ENCODE assay signal across 18 cellular contexts in genomic region chr4:80312124-80312523, GRCh38.
"Had no signal": no experiment of that assay in that cellular context is flagged by ENCODE, and none has a peak within 500 bp of the region (broad histone marks: within the 10 kb centered on the region; RNA-seq: fewer than 3 reads in every experiment).

No MANE protein-coding gene starts in this region.

- H3K36me3 ChIP-seq: esophagus muscularis mucosa, gastrocnemius medialis, prostate gland, right lobe of liver, tibial nerve had no signal

- DNase-seq: effector memory CD8-positive, alpha-beta T cell; gastrocnemius medialis; glutamatergic neuron; islet precursor cell; mammary epithelial cell; naive thymus-derived CD4-positive, alpha-beta T cell; nephron progenitor cell; right lobe of liver; stimulated activated CD4-positive, alpha-beta T cell treated with anti-CD3 and anti-CD28 coated beads, Interleukin-15, amount 100 ng/mL, for 24 hours; stimulated activated CD4-positive, alpha-beta T cell treated with anti-CD3 and anti-CD28 coated beads, Interleukin-1b, Interleukin-23, amount 100 ng/mL, for 48 hours; stimulated activated CD4-positive, alpha-beta T cell treated with anti-CD3 and anti-CD28 coated beads, Interleukin-4, amount 100 ng/mL, for 24 hours had no signal

- H3K4me3 ChIP-seq: esophagus muscularis mucosa, gastrocnemius medialis, prostate gland, right lobe of liver, tibial nerve had no signal

- H3K27ac ChIP-seq: epithelial cell of prostate, esophagus muscularis mucosa, gastrocnemius medialis, parathyroid adenoma, prostate gland, right lobe of liver, tibial nerve had no signal

- ATAC-seq: effector memory CD8-positive, alpha-beta T cell; gastrocnemius medialis; left lobe of liver; naive thymus-derived CD4-positive, alpha-beta T cell; right lobe of liver; stimulated activated memory B cell treated with anti-CD40 and anti-IgM and Interleukin-4, amounts not matched to agents 10 μg/mL and 1 μg/mL and 100 μg/mL, for 72 hours had no signal

- H3K4me1 ChIP-seq: gastrocnemius medialis, parathyroid adenoma, prostate gland, right lobe of liver, tibial nerve had no signal

- H3K27me3 ChIP-seq: esophagus muscularis mucosa, gastrocnemius medialis, right lobe of liver, tibial nerve had no signal

- H3K9me3 ChIP-seq: esophagus muscularis mucosa, gastrocnemius medialis, prostate gland, right lobe of liver, tibial nerve had no signal
